ENCODE assay signal across 8 cellular contexts in the genomic region with DNA sequence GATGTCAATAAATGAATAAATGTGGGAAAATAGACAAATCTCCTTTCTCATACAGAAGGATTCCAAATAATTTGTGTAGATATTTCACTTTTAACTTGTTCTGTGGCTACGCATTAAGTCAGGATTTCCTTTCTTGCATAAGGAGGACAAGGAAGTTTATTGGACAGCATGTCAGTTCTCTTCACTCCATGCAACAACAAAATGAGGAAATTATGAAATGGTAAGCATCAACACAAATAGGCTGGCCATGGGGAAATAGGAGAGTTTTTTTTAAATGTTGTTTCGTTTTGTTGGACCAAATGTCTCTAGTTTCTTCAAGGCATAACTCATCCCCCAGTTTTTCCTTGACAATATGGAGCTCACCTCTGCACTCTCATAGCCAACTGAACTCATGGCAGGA. TPM values are rescaled to one million over a fixed set of nuclear protein-coding genes. Genes with fewer than 3 reads are reported as not detected.
"Had no signal": no experiment of that assay in that cellular context is flagged by ENCODE, and none has a peak within 500 bp of the region (broad histone marks: within the 10 kb centered on the region; RNA-seq: fewer than 3 reads in every experiment).

No MANE protein-coding gene starts in this region.

RNA-seq across cellular contexts. Expression of a gene that starts 25.3 kb away (rescaled TPM):
- total RNA-seq: activated B cell treated with CpG ODN at 0.5 μM for 24 hours; activated CD4-positive, alpha-beta T cell treated with anti-CD3 and anti-CD28 coated beads, Interleukin-2, amount 10 ng/mL, durations not matched to agents 24 days and 14 days; activated CD8-positive, alpha-beta memory T cell treated with anti-CD3 and anti-CD28 coated beads, Interleukin-2, amount 10 ng/mL, durations not matched to agents 7 days and 5 days; activated T-helper 1 cell treated with anti-CD3 and anti-CD28 coated beads, Interleukin-12 subunit alpha, Interleukin-12 subunit beta, Interleukin-2, Interleukin-4 antibody, amounts not matched to agents 30 ng/mL and 10 ng/mL and 1 ng/mL, durations not matched to agents 14 hours and 24 hours and 36 hours; K562; NCI-H460; PC-9; T-cell had no signal
- polyA plus RNA-seq: K562 had no signal

RNA-seq across cellular contexts. Expression of a gene that starts 46.6 kb away (rescaled TPM):
- total RNA-seq: activated CD4-positive, alpha-beta T cell treated with anti-CD3 and anti-CD28 coated beads, Interleukin-2, amount 10 ng/mL, durations not matched to agents 24 days and 14 days; activated CD8-positive, alpha-beta memory T cell treated with anti-CD3 and anti-CD28 coated beads, Interleukin-2, amount 10 ng/mL, durations not matched to agents 7 days and 5 days; activated T-helper 1 cell treated with anti-CD3 and anti-CD28 coated beads, Interleukin-12 subunit alpha, Interleukin-12 subunit beta, Interleukin-2, Interleukin-4 antibody, amounts not matched to agents 30 ng/mL and 10 ng/mL and 1 ng/mL, durations not matched to agents 14 hours and 24 hours and 36 hours; K562; NCI-H460; PC-9 had no signal
- polyA plus RNA-seq: K562 had no signal

RNA-seq across cellular contexts. Expression of a gene that starts 52.7 kb away (rescaled TPM):
- total RNA-seq: activated B cell treated with CpG ODN at 0.5 μM for 24 hours; activated CD4-positive, alpha-beta T cell treated with anti-CD3 and anti-CD28 coated beads, Interleukin-2, amount 10 ng/mL, durations not matched to agents 24 days and 14 days; activated CD8-positive, alpha-beta memory T cell treated with anti-CD3 and anti-CD28 coated beads, Interleukin-2, amount 10 ng/mL, durations not matched to agents 7 days and 5 days; activated T-helper 1 cell treated with anti-CD3 and anti-CD28 coated beads, Interleukin-12 subunit alpha, Interleukin-12 subunit beta, Interleukin-2, Interleukin-4 antibody, amounts not matched to agents 30 ng/mL and 10 ng/mL and 1 ng/mL, durations not matched to agents 14 hours and 24 hours and 36 hours; K562; NCI-H460; PC-9; T-cell had no signal
- polyA plus RNA-seq: K562 had no signal
